In genomic region chr12:106141920-106142319, GRCh38 we compare ENCODE assay signal across 9 cellular contexts. TPM values are rescaled to one million over a fixed set of nuclear protein-coding genes. Genes with fewer than 3 reads are reported as not detected.
DNase-seq lines count a peak whose midpoint lies in the region; ATAC-seq and TF ChIP-seq lines count a peak whose summit lies in the region.
"Not testable (repeated sequence)": the region's sequence is repeated elsewhere in the genome, so short reads cannot be mapped to it uniquely, and the experiment has no call there.
"Had no signal": no experiment of that assay in that cellular context is flagged by ENCODE, and none has a peak within 500 bp of the region (broad histone marks: within the 10 kb centered on the region; RNA-seq: fewer than 3 reads in every experiment).

No MANE protein-coding gene starts in this region.

- not testable (repeated sequence) for H3K36me3 Mint-ChIP-seq in endothelial cell (ENCODE audit: low read depth, unreplicated experiment); nephron progenitor cell (ENCODE audit: low read depth)

- peaks cover 48% of the 10 kb centered on the region for H3K4me1 ChIP-seq in BLaER1
- H3K4me1 ChIP-seq in KMS-11 (ENCODE audit: low read depth, poor library complexity, severe bottlenecking): peaks cover 66% of the 10 kb centered on the region
- H3K4me1 ChIP-seq in ascending aorta: peaks cover 0 to 28% of the 10 kb centered on the region in 2 donors
- not testable (repeated sequence) for H3K4me1 ChIP-seq in right cardiac atrium (ENCODE audit: control insufficient read depth, insufficient read depth, low read length)
- peaks cover 52% of the 10 kb centered on the region for H3K4me1 ChIP-seq in psoas muscle

- not testable (repeated sequence) for H3K9ac ChIP-seq in BLaER1
- H3K9ac ChIP-seq in KMS-11: peak overlapping the region; percentile 42; the same call in 1 of the 2 replicates

- intact Hi-C loops in ascending aorta (cut with DNase I): loop anchor here (10.0 kb wide), 1 partner anchor 617 kb away; no protein-coding TSS in a partner anchor
- intact Hi-C loops in right cardiac atrium (cut with DNase I); psoas muscle (cut with DNase I): not testable (repeated sequence)

- H3K4me3 Mint-ChIP-seq in endothelial cell (ENCODE audit: unreplicated experiment): peak overlapping the region; percentile 38
- H3K4me3 Mint-ChIP-seq in nephron progenitor cell: peak overlapping the region; percentile 77

- H3K4me1 Mint-ChIP-seq in endothelial cell (ENCODE audit: unreplicated experiment) (peaks cover 36% of the 10 kb centered on the region), nephron progenitor cell (peaks cover 73% of the 10 kb centered on the region)

- H3K27ac Mint-ChIP-seq in endothelial cell (ENCODE audit: unreplicated experiment): not testable (repeated sequence)
- peak overlapping the region; percentile 73 for H3K27ac Mint-ChIP-seq in nephron progenitor cell

- DNase-seq in ascending aorta (ENCODE audit: low spot score in 2 of 2); endothelial cell (ENCODE audit: low spot score); right cardiac atrium; nephron progenitor cell; psoas muscle: not testable (repeated sequence)

- H4K20me1 ChIP-seq in BLaER1; KMS-11 (ENCODE audit: insufficient read depth): not testable (repeated sequence)

- 80% methylated on average over 8 of the region's 8 CpGs for WGBS in right cardiac atrium
- 84 to 91% (median 89%) methylated on average over 8 of the region's 8 CpGs for WGBS in psoas muscle, 3 donors

- ATAC-seq in right cardiac atrium, psoas muscle: not testable (repeated sequence)

- not testable (repeated sequence) for TF ChIP-seq CTCF in KMS-11 (conservative IDR thresholded peaks at IDR 0.05; ENCODE audit: low read depth, low read length); ascending aorta (IDR thresholded peaks at IDR 0.05); endothelial cell (IDR thresholded peaks at IDR 0.05; ENCODE audit: unreplicated experiment); nephron progenitor cell (IDR thresholded peaks at IDR 0.05); psoas muscle (IDR thresholded peaks at IDR 0.05)

- not testable (repeated sequence) for H3K9me3 ChIP-seq in BLaER1; ascending aorta; right cardiac atrium (ENCODE audit: control insufficient read depth, low read length); psoas muscle

- peaks cover 18% of the 10 kb centered on the region for H3K27me3 ChIP-seq in BLaER1
- not testable (repeated sequence) for H3K27me3 ChIP-seq in KMS-11 (ENCODE audit: insufficient read depth, low read depth); ascending aorta; right cardiac atrium (ENCODE audit: control insufficient read depth, insufficient read depth); psoas muscle (ENCODE audit: insufficient read depth in 3 of 3, low read length in 2 of 3)

- not testable (repeated sequence) for H3K4me3 ChIP-seq in BLaER1; KMS-11 (IDR thresholded peaks at IDR 0.05; ENCODE audit: insufficient read depth, low read depth, low read length); right cardiac atrium (ENCODE audit: low read length); psoas muscle
- H3K4me3 ChIP-seq in ascending aorta: peak overlapping the region in 1 of 2 donors; percentile 87

- not testable (repeated sequence) for H3K36me3 ChIP-seq in BLaER1; KMS-11 (ENCODE audit: insufficient read depth); ascending aorta; psoas muscle (ENCODE audit: insufficient read depth in 1 of 2, low read depth in 1 of 2)

- not testable (repeated sequence) for H3K27me3 Mint-ChIP-seq in endothelial cell (ENCODE audit: unreplicated experiment); nephron progenitor cell (ENCODE audit: low read depth, poor library complexity)

- not testable (repeated sequence) for H3K9me3 Mint-ChIP-seq in endothelial cell (ENCODE audit: unreplicated experiment); nephron progenitor cell

- H3K4me2 ChIP-seq in BLaER1 (peak overlapping the region; percentile 7; the same call in 1 of the 2 replicates), KMS-11 (peak overlapping the region; percentile 82)

- H3K27ac ChIP-seq in BLaER1: not testable (repeated sequence)
- H3K27ac ChIP-seq in KMS-11 (peak overlapping the region; percentile 91), ascending aorta (peak overlapping the region; percentile 98 to 99), right cardiac atrium (ENCODE audit: low read length) (peak overlapping the region; percentile 60), psoas muscle (peak overlapping the region; percentile 2)

- peaks cover 33% of the 10 kb centered on the region for H3K79me2 ChIP-seq in KMS-11 (ENCODE audit: insufficient read depth, low read depth)

- not testable (repeated sequence) for H2AFZ ChIP-seq in KMS-11 (ENCODE audit: low read depth)

RNA-seq across cellular contexts. Expression of gene NUAK1, which starts 3.2 kb away (rescaled TPM):
- total RNA-seq in ascending aorta (29.7 TPM), endothelial cell (ENCODE audit: unreplicated experiment) (16.6 TPM), right cardiac atrium (10 to 100 TPM; 20.1 to 30.2 (median 23.7) TPM), psoas muscle (100 to 1,000 TPM in 1 of 4 donors, 10 to 100 TPM in 3; 19.8 to 102 (median 35.6) TPM)
- polyA plus RNA-seq in right cardiac atrium (10.0 TPM), psoas muscle (10 to 100 TPM in 2 of 3 donors, 1 to 10 TPM in 1; 7.0 to 21.8 (median 10.2) TPM)
- total RNA-seq: CD4-positive, alpha-beta memory T cell had no signal
- polyA plus RNA-seq: CD4-positive, alpha-beta memory T cell; K562 had no signal
